8 cellular contexts compared by ENCODE assay signal in genomic region chr4:101790521-101791188, GRCh38. TPM values are rescaled to one million over a fixed set of nuclear protein-coding genes. Genes with fewer than 3 reads are reported as not detected.
DNase-seq lines count a peak whose midpoint lies in the region; ATAC-seq and TF ChIP-seq lines count a peak whose summit lies in the region.

Gene BANK1, plus strand, starts transcription at chr4:101790730. Its CDS starts 151 bp downstream, at chr4:101790881.

- H2AFZ ChIP-seq in hepatocyte = peak within 1 kb of the TSS; percentile 83

- H3K9me3 ChIP-seq in hepatocyte (ENCODE audit: low read depth) = no peaks in the 10 kb centered on the region

- no peaks in the 10 kb centered on the region for H4K20me1 ChIP-seq in hepatocyte (ENCODE audit: insufficient read depth, poor library complexity, severe bottlenecking)

- peaks cover 3% of the 10 kb centered on the region for H3K4me1 ChIP-seq in hepatocyte (ENCODE audit: insufficient read depth)

- no peaks in the 10 kb centered on the region for H3K9me2 ChIP-seq in hepatocyte (replicated peaks; ENCODE audit: insufficient read depth)

- WGBS in hepatocyte (ENCODE audit: low lambda C conversion rate, missing lambda C conversion rate) = 12% methylated on average over 37 of the region's 45 CpGs

- peak; percentile 100 for ATAC-seq in GM19324 (IDR thresholded peaks at IDR 0.05; ENCODE audit: low FRiP score, unreplicated experiment)
- peak; percentile 99 for ATAC-seq in HG03378 (IDR thresholded peaks at IDR 0.05; ENCODE audit: unreplicated experiment)

- H3K79me2 ChIP-seq in hepatocyte = no peaks in the 10 kb centered on the region

- peak within 1 kb of the TSS; percentile 71 for H3K27ac ChIP-seq in C4-2B
- peak within 1 kb of the TSS; percentile 43 for H3K27ac ChIP-seq in hepatocyte

- H3K27me3 ChIP-seq in hepatocyte = no peaks in the 10 kb centered on the region

- DNase-seq in OCI-M2 (lab: John Stamatoyannopoulos, UW; ENCODE audit: unreplicated experiment) (peak; percentile 29), anterior cingulate cortex (lab: John Stamatoyannopoulos, UW) (peak in 35 of 58 donors; percentile 1 to 47 (median 14)), hepatocyte (ENCODE audit: low spot score) (peak; percentile 64), putamen (ENCODE audit: low spot score) (peak; percentile 30), NCI-H2171 (lab: John Stamatoyannopoulos, UW) (no peak)

- H3K4me3 ChIP-seq in hepatocyte = peak within 1 kb of the TSS; percentile 46

- H3K36me3 ChIP-seq in hepatocyte (replicated peaks; ENCODE audit: insufficient read depth, low read depth) = no peaks in the 10 kb centered on the region

- H3K4me2 ChIP-seq in hepatocyte = peak within 1 kb of the TSS; percentile 90

- peak; percentile 10; the same call in 1 of the 2 replicates for TF ChIP-seq CTCF in C4-2B (conservative IDR thresholded peaks at IDR 0.05)
- TF ChIP-seq CTCF in hepatocyte (IDR thresholded peaks at IDR 0.05; ENCODE audit: poor library complexity) = peak; percentile 47

RNA-seq across cellular contexts. Expression of gene BANK1, which starts in this region (rescaled TPM):
- total RNA-seq in hepatocyte = 0.17 and 0.52 TPM in 2 replicates
- polyA plus RNA-seq in hepatocyte = 0.29 and 2.2 TPM in 2 replicates
